In genomic region chr6:166633732-166634535, GRCh38 we compare ENCODE assay signal across 1 cellular context.
A peak's percentile ranks its signal among the peaks of the same experiment; 100 is the strongest.
TF ChIP-seq lines count a peak whose summit lies in the region.

No MANE protein-coding gene starts in this region.

TF ChIP-seq in IMR-90, 13 proteins besides CTCF, POLR2A, EP300 and RAD21 (continued from another document):
- TF ChIP-seq ELK1 (IDR thresholded peaks at IDR 0.05; ENCODE audit: borderline replicate concordance, low read depth, low read length) = no peak
- TF ChIP-seq USF2 (IDR thresholded peaks at IDR 0.05; ENCODE audit: low read depth, low read length) = no peak
- no peak for TF ChIP-seq RFX5 (IDR thresholded peaks at IDR 0.05; ENCODE audit: low read depth, low read length)
- no peak for TF ChIP-seq SMC3 (IDR thresholded peaks at IDR 0.05; ENCODE audit: low read depth, low read length)
- peak; percentile 19; the same call in 1 of the 2 replicates for TF ChIP-seq MAZ (IDR thresholded peaks at IDR 0.05; ENCODE audit: borderline replicate concordance, low read depth, low read length)
- TF ChIP-seq CEBPB (IDR thresholded peaks at IDR 0.05; ENCODE audit: low read depth, low read length) = peak; percentile 42; the same call in 1 of the 2 replicates
- TF ChIP-seq RCOR1 (IDR thresholded peaks at IDR 0.05; ENCODE audit: insufficient replicate concordance, low read length) = peak; percentile 24
